8 cellular contexts compared by ENCODE assay signal in genomic region chr6:131250121-131250520, GRCh38.
DNase-seq lines count a peak whose midpoint lies in the region; ATAC-seq, FAIRE-seq and TF ChIP-seq lines count a peak whose summit lies in the region.

No MANE protein-coding gene starts in this region.

- peak overlapping the region; percentile 43 for H3K27ac Mint-ChIP-seq in CD4-positive, alpha-beta T cell

- H3K36me3 Mint-ChIP-seq in CD4-positive, alpha-beta T cell (ENCODE audit: low read depth): peaks cover 8% of the 10 kb centered on the region

- H3K36me3 ChIP-seq in GM12878 (ENCODE audit: control insufficient read depth in 2 of 2, insufficient read depth in 2 of 2, low read length in 1 of 2) (no peaks in the 10 kb centered on the region), rectal smooth muscle tissue (ENCODE audit: control insufficient read depth, insufficient read depth, low read length) (no peaks in the 10 kb centered on the region)

- no peaks in the 10 kb centered on the region for H3K9me3 ChIP-seq in CD4-positive, alpha-beta T cell (ENCODE audit: control insufficient read depth, low read length)
- no peaks in the 10 kb centered on the region for H3K9me3 ChIP-seq in GM12878 (replicated peaks; ENCODE audit: control insufficient read depth, insufficient read depth, low read length)

- no peak overlapping the region for H3K4me2 ChIP-seq in GM12878 (ENCODE audit: control insufficient read depth, insufficient read depth)

- 2% methylated on average over 9 of the region's 9 CpGs for WGBS in GM12878 (ENCODE audit: insufficient coverage, insufficient replicate concordance, low lambda C conversion rate, missing lambda C conversion rate)

- no peak for TF ChIP-seq CTCF in CD4-positive, alpha-beta T cell (IDR thresholded peaks at IDR 0.05)
- no peak for TF ChIP-seq CTCF in GM12878 (IDR thresholded peaks at IDR 0.05 in 2 of 3, conservative IDR thresholded peaks at IDR 0.05 in 1 of 3; ENCODE audit: control insufficient read depth in 2 of 3, extremely low read depth in 1 of 3, insufficient read depth in 1 of 3, low read depth in 3 of 3, low read length in 3 of 3)

- no peaks in the 10 kb centered on the region for H3K27me3 ChIP-seq in CD4-positive, alpha-beta T cell (ENCODE audit: control insufficient read depth, insufficient read depth, low read length)
- H3K27me3 ChIP-seq in GM12878 (replicated peaks in 1 of 2; ENCODE audit: control insufficient read depth in 2 of 2, insufficient read depth in 2 of 2, low read length in 1 of 2) (peaks cover 0 to 6% of the 10 kb centered on the region in 2 experiments; a peak in 1 of 4 replicates), rectal smooth muscle tissue (ENCODE audit: control insufficient read depth, insufficient read depth, low read length) (no peaks in the 10 kb centered on the region)

- no peak for FAIRE-seq in GM12878 (lab: Jason Lieb, UNC)

- no peak overlapping the region for H3K27ac ChIP-seq in CD4-positive, alpha-beta T cell (ENCODE audit: low read depth, low read length)
- no peak overlapping the region for H3K27ac ChIP-seq in GM12878 (ENCODE audit: control insufficient read depth, insufficient read depth)
- H3K27ac ChIP-seq in rectal smooth muscle tissue (ENCODE audit: low read depth, low read length): no peak overlapping the region

- H4K20me1 ChIP-seq in GM12878 (ENCODE audit: control insufficient read depth, insufficient read depth): no peaks in the 10 kb centered on the region

- no peak for TF ChIP-seq RAD21 in GM12878 (IDR thresholded peaks at IDR 0.05; ENCODE audit: insufficient read depth, low read depth, low read length)

- H3K4me3 ChIP-seq in GM12878: no peak overlapping the region
- H3K4me3 ChIP-seq in rectal smooth muscle tissue (ENCODE audit: low read length): peak overlapping the region; percentile 81

- H3K4me1 ChIP-seq in GM12878 (ENCODE audit: control insufficient read depth, insufficient read depth, low read length): no peaks in the 10 kb centered on the region
- H3K4me1 ChIP-seq in rectal smooth muscle tissue (ENCODE audit: control insufficient read depth, insufficient read depth, low read length): peaks cover 7% of the 10 kb centered on the region

- peak; percentile 90 for ATAC-seq in CD4-positive, alpha-beta T cell (ENCODE audit: poor library complexity)
- ATAC-seq in GM21367 (IDR thresholded peaks at IDR 0.05; ENCODE audit: unreplicated experiment): peak; percentile 70
- ATAC-seq in GM12878: peak; percentile 49

- no peaks in the 10 kb centered on the region for H3K9me3 Mint-ChIP-seq in CD4-positive, alpha-beta T cell

- in situ Hi-C loops in GM12878 (cut with MboI): no loop called here

- H3K4me1 Mint-ChIP-seq in CD4-positive, alpha-beta T cell (ENCODE audit: low read depth): peaks cover 66% of the 10 kb centered on the region

- no TSS peak for BruUV-seq in GM12878 (replicated peaks; lab: Mats Ljungman, UMichigan)

- H3K79me2 ChIP-seq in GM12878 (ENCODE audit: control insufficient read depth, insufficient read depth, low read length): no peaks in the 10 kb centered on the region

- H3K9ac ChIP-seq in GM12878 (ENCODE audit: control insufficient read depth, insufficient read depth, low read length) (no peak overlapping the region), rectal smooth muscle tissue (ENCODE audit: low read length) (no peak overlapping the region)

- TF ChIP-seq POLR2A in GM12878 (IDR thresholded peaks at IDR 0.05; ENCODE audit: low read depth, low read length): no peak

- intact Hi-C loops in CD4-positive, alpha-beta T cell (cut with DNase I, micrococcal nuclease): loop anchor here in 1 of 2 experiments (10.0 kb wide), 1 partner anchor 45 kb away; no protein-coding TSS in a partner anchor
- intact Hi-C loops in GM12878 (cut with micrococcal nuclease; ENCODE audit: unreplicated experiment): no loop called here

- no peaks in the 10 kb centered on the region for H3K27me3 Mint-ChIP-seq in CD4-positive, alpha-beta T cell

- POLR2A ChIA-PET in CD4-positive, alpha-beta T cell (lab: Charles Lee): interaction anchor here (1.2 to 2.3 kb wide), 5 partner anchors 10 to 284 kb away, joined by 3 to 19 read pairs (median 3); no protein-coding TSS in a partner anchor
- POLR2A ChIA-PET in GM12878 (lab: Charles Lee): no interaction called here

- peak overlapping the region; percentile 76 for H3K4me3 Mint-ChIP-seq in CD4-positive, alpha-beta T cell

- CTCF ChIA-PET in CD4-positive, alpha-beta T cell (lab: Charles Lee): no interaction called here
- CTCF ChIA-PET in GM12878 (lab: Yijun Ruan, JAX): no interaction called here

- no peak overlapping the region for H2AFZ ChIP-seq in GM12878 (ENCODE audit: control insufficient read depth, low read depth, low read length)

- DNase-seq in CD4-positive, alpha-beta T cell: peak in 4 of 10 experiments; percentile 8 to 35 (median 20)
- DNase-seq in Kasumi-1 (lab: John Stamatoyannopoulos, UW): peak; percentile 91 to 94
- peak; percentile 1 for DNase-seq in GM12878 (ENCODE audit: low read depth, low spot score)
- peak; percentile 23 for DNase-seq in iPS DF 19.7 (ENCODE audit: low read depth, low spot score)
- no peak for DNase-seq in NCI-H2107 (lab: John Stamatoyannopoulos, UW)
- no peak for DNase-seq in D341Med (ENCODE audit: low spot score)

- TF ChIP-seq EP300 in GM12878 (IDR thresholded peaks at IDR 0.05; ENCODE audit: borderline replicate concordance in 1 of 2, control insufficient read depth in 1 of 2, low read depth in 2 of 2, low read length in 2 of 2): no peak

- RAD21 ChIA-PET in GM12878 (lab: Charles Lee; ENCODE audit: unreplicated experiment): no interaction called here

- SMC1A ChIA-PET in GM12878 (lab: Charles Lee; ENCODE audit: uncharacterized antibody, unreplicated experiment): no interaction called here

TF ChIP-seq in GM12878, 131 proteins besides CTCF, POLR2A, EP300 and RAD21:
- TF ChIP-seq EGR1 (IDR thresholded peaks at IDR 0.05; ENCODE audit: borderline replicate concordance in 1 of 2, low read depth in 2 of 2, low read length in 2 of 2): no peak
- TF ChIP-seq CEBPZ (IDR thresholded peaks at IDR 0.05; ENCODE audit: low read depth, low read length): no peak
- no peak for TF ChIP-seq HSF1 (IDR thresholded peaks at IDR 0.05; ENCODE audit: low read depth, low read length)
- no peak for TF ChIP-seq RCOR1 (conservative IDR thresholded peaks at IDR 0.05; ENCODE audit: low read depth, low read length)
- TF ChIP-seq IKZF1 (conservative IDR thresholded peaks at IDR 0.05): no peak

Comparison
In these comparisons a context has a peak if more than half of its experiments do, and no peak if none do; other contexts are left out.
1. DNase-seq: peak in Kasumi-1 (2 of 2), GM12878 (single experiment) and iPS DF 19.7 (single experiment); none in NCI-H2107 (single experiment) and D341Med (single experiment).
2. Peak in every context shown above with its lines, with median percentiles within 50 percentile points of each other: ATAC-seq.